ENCODE assay signal across 15 cellular contexts in the genomic region with DNA sequence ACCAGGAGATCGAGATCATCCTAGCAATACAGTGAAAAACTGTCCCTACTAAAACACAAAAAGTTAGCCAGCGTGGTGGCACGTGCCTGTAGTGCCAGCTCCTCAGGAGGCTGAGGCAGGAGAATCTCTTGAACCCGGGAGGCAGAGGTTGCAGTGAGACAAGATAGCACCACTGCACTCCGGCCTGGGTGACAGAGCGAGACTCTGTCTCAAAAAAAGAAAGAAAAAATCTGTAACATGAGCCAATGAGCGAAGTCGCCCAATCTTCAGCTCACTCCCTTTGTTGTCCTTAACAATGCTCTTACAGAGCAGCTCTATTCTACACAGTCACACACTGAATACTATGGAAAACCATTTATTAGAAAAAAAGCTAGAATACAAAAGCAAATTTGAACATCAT.
"Had no signal": no experiment of that assay in that cellular context is flagged by ENCODE, and none has a peak within 500 bp of the region (broad histone marks: within the 10 kb centered on the region; RNA-seq: fewer than 3 reads in every experiment).

No MANE protein-coding gene starts in this region.

- H3K27ac Mint-ChIP-seq: activated naive CD4-positive, alpha-beta T cell treated with anti-CD3 and anti-CD28 coated beads, Interleukin-2, amount 10 ng/mL, durations not matched to agents 7 days and 5 days; activated T-helper 2 cell treated with anti-CD3 and anti-CD28 coated beads, Interferon-gamma antibody, Interleukin-2, Interleukin-4, amounts not matched to agents 10 μg/mL and 5 μg/mL and 100 μg/mL, durations not matched to agents 14 hours and 24 hours and 36 hours; mesothelial cell of epicardium; stimulated activated naive CD8-positive, alpha-beta T cell treated with anti-CD3 and anti-CD28 coated beads, Interleukin-15, Interleukin-2, amounts not matched to agents 100 ng/mL and 50 ng/mL, for 24 hours; T-cell had no signal

- H3K4me3 Mint-ChIP-seq: activated naive CD4-positive, alpha-beta T cell treated with anti-CD3 and anti-CD28 coated beads, Interleukin-2, amount 10 ng/mL, durations not matched to agents 7 days and 5 days; mesothelial cell of epicardium; naive B cell; stimulated activated naive CD8-positive, alpha-beta T cell treated with anti-CD3 and anti-CD28 coated beads, Interleukin-15, Interleukin-2, amounts not matched to agents 100 ng/mL and 50 ng/mL, for 24 hours; T-cell had no signal

- H3K36me3 ChIP-seq: left ventricle myocardium inferior, WERI-Rb-1 had no signal

- H3K4me3 ChIP-seq: heart left ventricle, left ventricle myocardium inferior had no signal

- H3K36me3 Mint-ChIP-seq: mesothelial cell of epicardium, naive B cell, T-cell had no signal

- DNase-seq: activated CD4-positive, alpha-beta T cell treated with anti-CD3 and anti-CD28 coated beads for 4 hours; activated naive CD4-positive, alpha-beta T cell treated with anti-CD3 and anti-CD28 coated beads, Interleukin-2, amount 10 ng/mL, durations not matched to agents 7 days and 5 days; activated T-cell treated with anti-CD3 and anti-CD28 coated beads for 4 hours; foreskin melanocyte; heart left ventricle; islet precursor cell; left ventricle myocardium inferior; naive B cell; stimulated activated CD4-positive, alpha-beta T cell treated with anti-CD3 and anti-CD28 coated beads, Interleukin-4, amount 100 ng/mL, for 1 hour; stimulated activated CD8-positive, alpha-beta memory T cell treated with anti-CD3 and anti-CD28 coated beads, Interleukin-4, amount 100 ng/mL, for 48 hours; T-cell; WERI-Rb-1 had no signal

- H3K9me3 ChIP-seq: heart left ventricle, left ventricle myocardium inferior had no signal

- H3K27me3 Mint-ChIP-seq: activated naive CD4-positive, alpha-beta T cell treated with anti-CD3 and anti-CD28 coated beads, Interleukin-2, amount 10 ng/mL, durations not matched to agents 7 days and 5 days; naive B cell; stimulated activated naive CD8-positive, alpha-beta T cell treated with anti-CD3 and anti-CD28 coated beads, Interleukin-15, Interleukin-2, amounts not matched to agents 100 ng/mL and 50 ng/mL, for 24 hours; T-cell had no signal

- ATAC-seq: heart left ventricle, T-cell had no signal

- H3K27me3 ChIP-seq: heart left ventricle had no signal

- H3K9me3 Mint-ChIP-seq: activated naive CD4-positive, alpha-beta T cell treated with anti-CD3 and anti-CD28 coated beads, Interleukin-2, amount 10 ng/mL, durations not matched to agents 7 days and 5 days; activated T-helper 2 cell treated with anti-CD3 and anti-CD28 coated beads, Interferon-gamma antibody, Interleukin-2, Interleukin-4, amounts not matched to agents 10 μg/mL and 5 μg/mL and 100 μg/mL, durations not matched to agents 14 hours and 24 hours and 36 hours; mesothelial cell of epicardium; naive B cell; stimulated activated naive CD8-positive, alpha-beta T cell treated with anti-CD3 and anti-CD28 coated beads, Interleukin-15, Interleukin-2, amounts not matched to agents 100 ng/mL and 50 ng/mL, for 24 hours; T-cell had no signal

- H3K27ac ChIP-seq: heart left ventricle, left ventricle myocardium inferior, WERI-Rb-1 had no signal
